1 cellular context compared by ENCODE assay signal in the genomic region with DNA sequence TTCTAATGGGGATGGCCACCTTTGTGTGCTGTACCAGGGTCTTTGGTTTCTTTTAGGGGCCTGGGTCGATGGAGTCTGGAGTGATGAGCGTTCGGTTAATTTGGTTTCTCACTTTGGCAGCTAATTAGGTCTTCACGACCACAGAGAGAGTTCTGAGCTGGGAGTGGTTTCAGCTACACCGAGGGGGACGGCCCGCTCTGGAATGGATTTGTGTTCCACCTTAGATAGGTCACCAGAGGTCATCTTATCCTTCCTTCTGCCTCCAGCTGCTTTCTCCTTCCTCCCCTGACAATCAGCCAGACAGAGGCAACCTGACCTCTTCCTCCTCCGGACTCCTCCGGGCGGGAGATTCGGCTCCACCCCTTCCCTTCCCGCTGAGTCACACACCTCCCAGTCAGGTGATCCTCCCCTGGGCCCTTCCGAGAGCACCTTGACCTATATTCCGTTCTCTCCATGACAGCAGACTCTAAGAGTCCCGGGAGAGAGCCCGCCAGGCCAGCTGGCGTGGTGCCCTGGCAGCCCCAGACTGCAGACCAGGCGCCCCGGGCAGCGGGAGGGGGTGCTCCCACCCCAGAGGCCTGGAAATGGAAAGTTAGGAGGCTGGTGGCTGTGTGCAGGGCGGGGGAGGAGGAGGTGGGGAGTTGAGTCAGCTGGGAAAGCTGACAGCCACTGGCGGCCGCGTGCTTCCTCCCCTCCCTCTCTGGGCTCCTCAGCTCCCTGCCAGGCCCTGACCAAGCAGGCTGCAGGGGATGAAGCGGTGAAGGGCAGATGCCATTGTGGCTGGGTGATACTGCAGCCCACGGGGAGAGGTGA.
A peak's percentile ranks its signal among the peaks of the same experiment; 100 is the strongest.
TF ChIP-seq lines count a peak whose summit lies in the region.

No MANE protein-coding gene starts in this region.

TF ChIP-seq in IMR-90, 13 proteins besides CTCF, POLR2A, EP300 and RAD21:
- peak; percentile 87; the same call in 1 of the 2 replicates for TF ChIP-seq MXI1 (IDR thresholded peaks at IDR 0.05; ENCODE audit: borderline replicate concordance, low read depth, low read length)
- peak; percentile 71 for TF ChIP-seq CEBPB (IDR thresholded peaks at IDR 0.05; ENCODE audit: low read depth, low read length)
- TF ChIP-seq MAFK (IDR thresholded peaks at IDR 0.05; ENCODE audit: low read depth, low read length) = no peak
- 0 out of 2 replicates have a peak, but pooled peaks have one; percentile 7 for TF ChIP-seq SMC3 (IDR thresholded peaks at IDR 0.05; ENCODE audit: low read depth, low read length)
- TF ChIP-seq MAZ (IDR thresholded peaks at IDR 0.05; ENCODE audit: borderline replicate concordance, low read depth, low read length) = peak; percentile 94
- peak; percentile 4; the same call in 1 of the 2 replicates for TF ChIP-seq BHLHE40 (IDR thresholded peaks at IDR 0.05; ENCODE audit: low read depth, low read length)
- no peak for TF ChIP-seq RCOR1 (IDR thresholded peaks at IDR 0.05; ENCODE audit: insufficient replicate concordance, low read length)
- TF ChIP-seq, protein P1, sequence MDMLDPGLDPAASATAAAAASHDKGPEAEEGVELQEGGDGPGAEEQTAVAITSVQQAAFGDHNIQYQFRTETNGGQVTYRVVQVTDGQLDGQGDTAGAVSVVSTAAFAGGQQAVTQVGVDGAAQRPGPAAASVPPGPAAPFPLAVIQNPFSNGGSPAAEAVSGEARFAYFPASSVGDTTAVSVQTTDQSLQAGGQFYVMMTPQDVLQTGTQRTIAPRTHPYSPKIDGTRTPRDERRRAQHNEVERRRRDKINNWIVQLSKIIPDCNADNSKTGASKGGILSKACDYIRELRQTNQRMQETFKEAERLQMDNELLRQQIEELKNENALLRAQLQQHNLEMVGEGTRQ (IDR thresholded peaks at IDR 0.05; ENCODE audit: low read depth, low read length) = peak; percentile 53
- peak; percentile 44; the same call in 1 of the 2 replicates for TF ChIP-seq FOS (IDR thresholded peaks at IDR 0.05; ENCODE audit: low read depth, low read length)
- TF ChIP-seq NFE2L2 (IDR thresholded peaks at IDR 0.05; ENCODE audit: low read depth, low read length) = peak; percentile 20; the same call in 1 of the 2 replicates
- TF ChIP-seq RFX5 (IDR thresholded peaks at IDR 0.05; ENCODE audit: low read depth, low read length) = no peak
- TF ChIP-seq CHD1 (IDR thresholded peaks at IDR 0.05; ENCODE audit: low read depth, low read length) = no peak; the same call in 1 of the 2 replicates
- TF ChIP-seq, protein P2, sequence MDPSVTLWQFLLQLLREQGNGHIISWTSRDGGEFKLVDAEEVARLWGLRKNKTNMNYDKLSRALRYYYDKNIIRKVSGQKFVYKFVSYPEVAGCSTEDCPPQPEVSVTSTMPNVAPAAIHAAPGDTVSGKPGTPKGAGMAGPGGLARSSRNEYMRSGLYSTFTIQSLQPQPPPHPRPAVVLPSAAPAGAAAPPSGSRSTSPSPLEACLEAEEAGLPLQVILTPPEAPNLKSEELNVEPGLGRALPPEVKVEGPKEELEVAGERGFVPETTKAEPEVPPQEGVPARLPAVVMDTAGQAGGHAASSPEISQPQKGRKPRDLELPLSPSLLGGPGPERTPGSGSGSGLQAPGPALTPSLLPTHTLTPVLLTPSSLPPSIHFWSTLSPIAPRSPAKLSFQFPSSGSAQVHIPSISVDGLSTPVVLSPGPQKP (IDR thresholded peaks at IDR 0.05; ENCODE audit: borderline replicate concordance, low read depth, low read length) = no peak
